In genomic region chr14:88184956-88185355, GRCh38 we compare ENCODE assay signal across 23 cellular contexts.
DNase-seq lines count a peak whose midpoint lies in the region; TF ChIP-seq lines count a peak whose summit lies in the region.
"Had no signal": no experiment of that assay in that cellular context is flagged by ENCODE, and none has a peak within 500 bp of the region (broad histone marks: within the 10 kb centered on the region; RNA-seq: fewer than 3 reads in every experiment).

No MANE protein-coding gene starts in this region.

- H3K9me3 ChIP-seq in esophagus muscularis mucosa, result no peaks in the 10 kb centered on the region
- H3K9me3 ChIP-seq: BE2C, BLaER1 had no signal

- no peaks in the 10 kb centered on the region for H3K36me3 ChIP-seq in esophagus muscularis mucosa
- H3K36me3 ChIP-seq: BE2C had no signal

- H3K27ac ChIP-seq in esophagus muscularis mucosa (replicated peaks in 1 of 4), result no peak overlapping the region
- H3K27ac ChIP-seq: BLaER1 had no signal

- TF ChIP-seq POLR2A in esophagus muscularis mucosa (IDR thresholded peaks at IDR 0.05; ENCODE audit: low read depth), result no peak

- WGBS in esophagus muscularis mucosa, result 88% methylated on average over 8 of the region's 8 CpGs

- intact Hi-C loops in esophagus muscularis mucosa (cut with DNase I), result no loop called here

- H3K36me3 Mint-ChIP-seq in osteocyte (ENCODE audit: unreplicated experiment), result no peaks in the 10 kb centered on the region
- H3K36me3 Mint-ChIP-seq: CD14-positive monocyte; CD4-positive, alpha-beta memory T cell; CD4-positive, CD25-positive, alpha-beta regulatory T cell had no signal

- no peak overlapping the region for H3K4me3 Mint-ChIP-seq in osteocyte (ENCODE audit: unreplicated experiment)
- H3K4me3 Mint-ChIP-seq: CD14-positive monocyte; CD4-positive, alpha-beta memory T cell; CD4-positive, CD25-positive, alpha-beta regulatory T cell; CD8-positive, alpha-beta memory T cell had no signal

- TF ChIP-seq CTCF in esophagus muscularis mucosa (IDR thresholded peaks at IDR 0.05), result no peak
- no peak for TF ChIP-seq CTCF in osteocyte (IDR thresholded peaks at IDR 0.05)

- DNase-seq in ecto neural progenitor cell (ENCODE audit: low spot score) (peak; percentile 10), esophagus muscularis mucosa (ENCODE audit: extremely low spot score) (peak; percentile 57), osteocyte (ENCODE audit: extremely low spot score, unreplicated experiment) (peak; percentile 64), SIG-M5 (lab: John Stamatoyannopoulos, UW) (no peak), OCI-M2 (lab: John Stamatoyannopoulos, UW; ENCODE audit: unreplicated experiment) (no peak)
- DNase-seq: 8988T; ACHN; BE2C; C1 segment of cervical spinal cord; CD4-positive, alpha-beta memory T cell; CD4-positive, CD25-positive, alpha-beta regulatory T cell; CD8-positive, alpha-beta memory T cell; COR-L47; DMS 273 treated with DMSO at 0.1 percent for 48 hours; DMS153; DMS53; DMS79; DND-41; EL; GDM1 had no signal

- H3K4me1 Mint-ChIP-seq in osteocyte (ENCODE audit: unreplicated experiment), result no peaks in the 10 kb centered on the region

- H3K27ac Mint-ChIP-seq in osteocyte (ENCODE audit: unreplicated experiment), result no peak overlapping the region
- H3K27ac Mint-ChIP-seq: CD14-positive monocyte; CD4-positive, alpha-beta memory T cell; CD4-positive, CD25-positive, alpha-beta regulatory T cell; CD8-positive, alpha-beta memory T cell had no signal

- no peak for TF ChIP-seq EP300 in esophagus muscularis mucosa (IDR thresholded peaks at IDR 0.05)

- no peaks in the 10 kb centered on the region for H3K27me3 ChIP-seq in esophagus muscularis mucosa
- H3K27me3 ChIP-seq: BE2C, BLaER1 had no signal

- no peaks in the 10 kb centered on the region for H3K9me3 Mint-ChIP-seq in osteocyte (ENCODE audit: unreplicated experiment)
- H3K9me3 Mint-ChIP-seq: CD4-positive, alpha-beta memory T cell; CD4-positive, CD25-positive, alpha-beta regulatory T cell; CD8-positive, alpha-beta memory T cell had no signal

- no peaks in the 10 kb centered on the region for H3K27me3 Mint-ChIP-seq in osteocyte (ENCODE audit: unreplicated experiment)

- H3K4me3 ChIP-seq in esophagus muscularis mucosa, result no peak overlapping the region
- H3K4me3 ChIP-seq: BLaER1, GM12878 had no signal

- H3K4me1 ChIP-seq in esophagus muscularis mucosa, result peaks cover 0 to 13% (median 8%) of the 10 kb centered on the region in 4 donors
- H3K4me1 ChIP-seq: BE2C had no signal

Comparison
In these comparisons a context has a peak if more than half of its experiments do, and no peak if none do; other contexts are left out.
1. DNase-seq: peak in ecto neural progenitor cell (single experiment), esophagus muscularis mucosa (single experiment) and osteocyte (single experiment); none in SIG-M5 (single experiment) and OCI-M2 (single experiment).